8 cellular contexts compared by ENCODE assay signal in the genomic region with DNA sequence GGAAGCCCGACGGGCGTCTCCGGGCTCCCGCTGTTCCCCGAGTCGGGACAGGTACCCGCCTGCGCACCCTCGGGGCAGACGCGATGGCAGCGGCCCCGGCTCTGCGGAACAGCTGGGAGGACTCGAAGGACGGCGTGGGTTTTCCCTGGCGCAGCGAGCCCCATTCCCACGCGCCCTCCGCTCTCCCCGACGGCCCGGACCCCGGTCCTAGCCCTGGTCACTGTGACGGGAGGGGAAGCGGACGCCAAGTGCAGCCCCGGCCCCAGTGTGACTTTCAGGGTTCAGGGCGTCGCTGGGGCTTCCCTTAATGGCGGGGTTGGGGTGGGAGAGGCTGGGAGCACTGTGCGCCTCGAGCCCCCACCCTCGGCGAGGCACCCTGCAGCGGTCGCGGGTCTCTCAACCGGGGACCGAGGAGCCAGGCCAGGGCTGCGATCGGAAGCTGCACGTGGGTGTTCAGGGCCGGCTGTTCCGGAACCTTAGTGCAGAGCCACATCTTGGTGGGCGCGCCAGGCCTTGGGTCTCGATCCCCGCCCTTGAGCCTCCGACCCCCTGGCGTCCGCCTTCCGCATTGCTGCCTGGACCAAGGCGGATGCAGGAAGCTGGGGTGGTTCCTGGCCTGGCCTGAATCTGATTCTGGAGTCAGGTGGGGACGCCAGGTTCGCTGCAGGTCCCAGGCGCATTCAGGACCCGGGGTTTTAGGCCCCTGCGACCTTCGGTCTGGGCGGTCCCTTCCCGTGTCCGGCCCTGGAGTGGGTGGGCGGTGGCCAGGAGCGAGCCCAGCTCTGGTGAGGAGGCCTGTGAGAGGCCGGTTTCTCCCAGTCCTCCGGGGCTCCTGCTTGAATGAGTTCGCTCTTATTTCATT. TPM values are rescaled to one million over a fixed set of nuclear protein-coding genes. Genes with fewer than 3 reads are reported as not detected.
DNase-seq lines count a peak whose midpoint lies in the region; ATAC-seq and TF ChIP-seq lines count a peak whose summit lies in the region.
"Had no signal": no experiment of that assay in that cellular context is flagged by ENCODE, and none has a peak within 500 bp of the region (broad histone marks: within the 10 kb centered on the region; RNA-seq: fewer than 3 reads in every experiment).

No MANE protein-coding gene starts in this region.

- POLR2A ChIA-PET in IMR-90 (lab: Charles Lee; ENCODE audit: unreplicated experiment) = no interaction called here

- no peak for TF ChIP-seq RAD21 in IMR-90 (IDR thresholded peaks at IDR 0.05; ENCODE audit: low read length)

- peak overlapping the region; percentile 85; the same call in 1 of the 2 replicates for H2AK5ac ChIP-seq in IMR-90 (ENCODE audit: low read depth, low read length)

- H2AK9ac ChIP-seq in IMR-90 (replicated peaks; ENCODE audit: low read depth, low read length, poor library complexity) = peak overlapping the region; percentile 84

- H2BK15ac ChIP-seq in IMR-90 (ENCODE audit: low read depth, low read length) = peak overlapping the region; percentile 95; the same call in 2 of the 3 replicates

- intact Hi-C loops in IMR-90 (cut with micrococcal nuclease) = no loop called here

- no peaks in the 10 kb centered on the region; the same call in 1 of the 2 replicates for H3K27me3 ChIP-seq in IMR-90 (ENCODE audit: control insufficient read depth, insufficient read depth, low read length)

- H3K23ac ChIP-seq in IMR-90 (ENCODE audit: low read depth, low read length) = no peak overlapping the region

- peak overlapping the region; percentile 88 for H2AFZ ChIP-seq in IMR-90 (replicated peaks; ENCODE audit: low read length, poor library complexity)

- H3K9ac ChIP-seq in IMR-90 (ENCODE audit: low read depth, low read length) = no peak overlapping the region; the same call in 1 of the 2 replicates

- peak overlapping the region; percentile 42 for H4K5ac ChIP-seq in IMR-90 (ENCODE audit: low read depth, low read length)

- H4K91ac ChIP-seq in IMR-90 (ENCODE audit: insufficient read depth, low read depth, low read length) = peak overlapping the region; percentile 86

- TF ChIP-seq POLR2A in IMR-90 (IDR thresholded peaks at IDR 0.05; ENCODE audit: low read depth, low read length) = no peak

- dilution Hi-C loops in IMR-90 (cut with HindIII; ENCODE audit: low sequenced_read_pairs, unreplicated experiment) = no loop called here

- H4K20me1 ChIP-seq in IMR-90 (ENCODE audit: insufficient read depth, low read length) = no peaks in the 10 kb centered on the region

- WGBS in IMR-90 (ENCODE audit: extremely low coverage in 2 of 2, insufficient read length in 1 of 2), 2 experiments = 51% methylated on average over 17 of the region's 71 CpGs; no CpG with 5 or more reads in 1 of the 2 experiments

- H3K27ac ChIP-seq in IMR-90 (ENCODE audit: insufficient read depth, low read length) (0 out of 2 replicates have a peak overlapping the region, but pooled peaks have one; percentile 1), temporal lobe (ENCODE audit: low read depth, low read length) (peak overlapping the region; percentile 30)

- no peaks in the 10 kb centered on the region for H3K79me1 ChIP-seq in IMR-90 (ENCODE audit: low read depth in 1 of 2, low read length in 2 of 2)

- H3K4me1 ChIP-seq in IMR-90 (ENCODE audit: control insufficient read depth, insufficient read depth, low read length) = peaks cover 5% of the 10 kb centered on the region

- H2BK5ac ChIP-seq in IMR-90 (ENCODE audit: low read depth, low read length, poor library complexity, severe bottlenecking) = peak overlapping the region; percentile 77

- ATAC-seq in IMR-90 (ENCODE audit: low read depth) (peak; percentile 8; the same call in 1 of the 2 replicates), left lobe of liver (peak; percentile 43)

- CTCF ChIA-PET in IMR-90 (lab: Yijun Ruan, JAX) = no interaction called here

- H3K4me3 ChIP-seq in IMR-90 (ENCODE audit: insufficient read depth, low read depth, low read length) (no peak overlapping the region), astrocyte of the cerebellum (ENCODE audit: low read depth, low read length) (no peak overlapping the region)

- H3K18ac ChIP-seq in IMR-90 (ENCODE audit: low read depth, low read length) = no peak overlapping the region

- DNase-seq in IMR-90 (no peak), astrocyte of the cerebellum (ENCODE audit: low read depth) (no peak), left lobe of liver (ENCODE audit: low spot score) (no peak), SKM-1 (lab: John Stamatoyannopoulos, UW; ENCODE audit: unreplicated experiment) (no peak), GDM1 (lab: John Stamatoyannopoulos, UW) (no peak), Ammon's horn (ENCODE audit: low spot score) (no peak)

- no peak overlapping the region for H3K4me2 ChIP-seq in IMR-90 (ENCODE audit: low read depth, low read length)

- H2BK20ac ChIP-seq in IMR-90 (ENCODE audit: low read depth, low read length) = peak overlapping the region; percentile 55

- in situ Hi-C loops in IMR-90 (cut with MboI; ENCODE audit: low sequenced_read_pairs) (no loop called here), astrocyte of the cerebellum (cut with HindIII; ENCODE audit: low sequenced_read_pairs) (no loop called here)

- TF ChIP-seq CTCF in IMR-90 (conservative IDR thresholded peaks at IDR 0.05; ENCODE audit: low read depth, low read length) (no peak), astrocyte of the cerebellum (IDR thresholded peaks at IDR 0.05; ENCODE audit: low read depth, low read length, missing control alignments) (peak; percentile 22)

- H3K36me3 ChIP-seq in IMR-90 (ENCODE audit: control insufficient read depth, insufficient read depth, low read length) = no peaks in the 10 kb centered on the region

- no peak overlapping the region for H3K56ac ChIP-seq in IMR-90 (ENCODE audit: extremely low read depth, insufficient read depth, low read length)

- H4K8ac ChIP-seq in IMR-90 (ENCODE audit: low read depth in 2 of 2, low read length in 2 of 2) = peak overlapping the region; percentile 32 to 98; a peak in 3 of 4 replicates

- H3K4ac ChIP-seq in IMR-90 (ENCODE audit: low read depth, low read length) = peak overlapping the region; percentile 78

- BruUV-seq in IMR-90 (replicated peaks; lab: Mats Ljungman, UMichigan) = no TSS peak

- peak overlapping the region; percentile 96; the same call in 1 of the 2 replicates for H3K14ac ChIP-seq in IMR-90 (replicated peaks; ENCODE audit: low read depth, low read length)

- H3K9me3 ChIP-seq in IMR-90 (ENCODE audit: control insufficient read depth, insufficient read depth, low read length) = no peaks in the 10 kb centered on the region

- H3K9me1 ChIP-seq in IMR-90 (ENCODE audit: insufficient read depth, low read length) = peaks cover 3% of the 10 kb centered on the region; the same call in 1 of the 2 replicates

- H2BK120ac ChIP-seq in IMR-90 (ENCODE audit: low read depth, low read length) = peak overlapping the region; percentile 89

TF ChIP-seq in IMR-90, 13 proteins besides CTCF, POLR2A, EP300 and RAD21:
- no peak for TF ChIP-seq BHLHE40 (IDR thresholded peaks at IDR 0.05; ENCODE audit: low read depth, low read length)
- no peak for TF ChIP-seq RFX5 (IDR thresholded peaks at IDR 0.05; ENCODE audit: low read depth, low read length)
- no peak for TF ChIP-seq FOS (IDR thresholded peaks at IDR 0.05; ENCODE audit: low read depth, low read length)
- TF ChIP-seq CEBPB (IDR thresholded peaks at IDR 0.05; ENCODE audit: low read depth, low read length) = no peak
- TF ChIP-seq SMC3 (IDR thresholded peaks at IDR 0.05; ENCODE audit: low read depth, low read length) = no peak
- TF ChIP-seq MAZ (IDR thresholded peaks at IDR 0.05; ENCODE audit: borderline replicate concordance, low read depth, low read length) = no peak
- TF ChIP-seq, protein P1, sequence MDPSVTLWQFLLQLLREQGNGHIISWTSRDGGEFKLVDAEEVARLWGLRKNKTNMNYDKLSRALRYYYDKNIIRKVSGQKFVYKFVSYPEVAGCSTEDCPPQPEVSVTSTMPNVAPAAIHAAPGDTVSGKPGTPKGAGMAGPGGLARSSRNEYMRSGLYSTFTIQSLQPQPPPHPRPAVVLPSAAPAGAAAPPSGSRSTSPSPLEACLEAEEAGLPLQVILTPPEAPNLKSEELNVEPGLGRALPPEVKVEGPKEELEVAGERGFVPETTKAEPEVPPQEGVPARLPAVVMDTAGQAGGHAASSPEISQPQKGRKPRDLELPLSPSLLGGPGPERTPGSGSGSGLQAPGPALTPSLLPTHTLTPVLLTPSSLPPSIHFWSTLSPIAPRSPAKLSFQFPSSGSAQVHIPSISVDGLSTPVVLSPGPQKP (IDR thresholded peaks at IDR 0.05; ENCODE audit: borderline replicate concordance, low read depth, low read length) = no peak

RNA-seq across cellular contexts. Expression of gene LGALS7B, which starts 3.5 kb away (rescaled TPM):
- total RNA-seq in IMR-90 (2012; rRNA removed) = not detected in 2 replicates
- not detected in 2 replicates for polyA plus RNA-seq in IMR-90 (2012; rRNA removed)
- polyA plus RNA-seq in IMR-90 (2012; cell fraction: cytosol; rRNA removed) = not detected in 2 replicates
- not detected in 2 replicates for polyA plus RNA-seq in IMR-90 (2012; cell fraction: nucleus; rRNA removed; ENCODE audit: low replicate concordance)
- not detected for total RNA-seq in left lobe of liver
- total RNA-seq in temporal lobe = 0.74 TPM
- total RNA-seq: myocyte had no signal

RNA-seq across cellular contexts. Expression of gene LGALS7, which starts 19.2 kb away (rescaled TPM):
- total RNA-seq in IMR-90 (2012; rRNA removed) (not detected in 2 replicates), left lobe of liver (not detected), temporal lobe (0.74 TPM)
- not detected in 2 replicates for polyA plus RNA-seq in IMR-90 (2012; rRNA removed)
- not detected in 2 replicates for polyA plus RNA-seq in IMR-90 (2012; cell fraction: cytosol; rRNA removed)
- polyA plus RNA-seq in IMR-90 (2012; cell fraction: nucleus; rRNA removed; ENCODE audit: low replicate concordance) = not detected in 2 replicates
- total RNA-seq: myocyte had no signal

RNA-seq across cellular contexts. Expression of gene LGALS4, which starts 20.3 kb away (rescaled TPM):
- not detected in 2 replicates for total RNA-seq in IMR-90 (2012; rRNA removed)
- polyA plus RNA-seq in IMR-90 (2012; rRNA removed) = 0.10 and 0.29 TPM in 2 replicates
- polyA plus RNA-seq in IMR-90 (2012; cell fraction: cytosol; rRNA removed) = not detected in 2 replicates
- polyA plus RNA-seq in IMR-90 (2012; cell fraction: nucleus; rRNA removed; ENCODE audit: low replicate concordance) = 1.2 and 1.3 TPM in 2 replicates
- 102 TPM for total RNA-seq in left lobe of liver
- not detected for total RNA-seq in temporal lobe
- total RNA-seq: myocyte had no signal

RNA-seq across cellular contexts. Expression of gene ECH1, which starts 39.1 kb away (rescaled TPM):
- total RNA-seq in IMR-90 (2012; rRNA removed) (15.0 and 15.6 TPM in 2 replicates), left lobe of liver (439 TPM), temporal lobe (13.3 TPM)
- polyA plus RNA-seq in IMR-90 (2012; rRNA removed) = 62.1 and 62.3 TPM in 2 replicates
- polyA plus RNA-seq in IMR-90 (2012; cell fraction: cytosol; rRNA removed) = 91.1 and 125 TPM in 2 replicates
- polyA plus RNA-seq in IMR-90 (2012; cell fraction: nucleus; rRNA removed; ENCODE audit: low replicate concordance) = 56.4 and 61.3 TPM in 2 replicates

RNA-seq across cellular contexts. Expression of gene CAPN12, which starts 48.2 kb away (rescaled TPM):
- 0.18 TPM in 1 of 2 replicates, not detected in the other for total RNA-seq in IMR-90 (2012; rRNA removed)
- 0.97 and 0.99 TPM in 2 replicates for polyA plus RNA-seq in IMR-90 (2012; rRNA removed)
- polyA plus RNA-seq in IMR-90 (2012; cell fraction: cytosol; rRNA removed) = 0.27 and 0.67 TPM in 2 replicates
- polyA plus RNA-seq in IMR-90 (2012; cell fraction: nucleus; rRNA removed; ENCODE audit: low replicate concordance) = 8.4 and 12.7 TPM in 2 replicates
- 30.9 TPM for total RNA-seq in left lobe of liver
- 0.25 TPM for total RNA-seq in temporal lobe
- total RNA-seq: myocyte had no signal

Comparison
In these comparisons a context has a peak if more than half of its experiments do, and no peak if none do; other contexts are left out.
1. RNA of gene LGALS4, which starts 20.3 kb away (total RNA-seq): 102 TPM in left lobe of liver (single experiment); not detected in IMR-90 and not detected in temporal lobe (single experiment); every median in the first group is over 100 times any median in the second.